In genomic region chr5:96651948-96652753, GRCh38 we compare ENCODE assay signal across 8 cellular contexts. TPM values are rescaled to one million over a fixed set of nuclear protein-coding genes. Genes with fewer than 3 reads are reported as not detected.
DNase-seq lines count a peak whose midpoint lies in the region; ATAC-seq, FAIRE-seq and TF ChIP-seq lines count a peak whose summit lies in the region.

No MANE protein-coding gene starts in this region.

- H3K27ac ChIP-seq in cardiac muscle cell (no peak overlapping the region), endothelial cell of umbilical vein (ENCODE audit: insufficient read depth, low read depth, low read length) (no peak overlapping the region), transverse colon (no peak overlapping the region), spleen (no peak overlapping the region)

- no peak for TF ChIP-seq EP300 in transverse colon (IDR thresholded peaks at IDR 0.05; ENCODE audit: low read depth)

- CTCF ChIA-PET in endothelial cell of umbilical vein (lab: Charles Lee): interaction anchor here (1.4 kb wide), 1 partner anchor 38 kb away, joined by 5 read pairs; no protein-coding TSS in a partner anchor

- DNase-seq in cardiac muscle cell (ENCODE audit: low read depth in 1 of 2, low spot score in 1 of 2): no peak
- DNase-seq in cardiac septum (ENCODE audit: low spot score): no peak
- peak; percentile 99 for DNase-seq in NCI-H69 (lab: John Stamatoyannopoulos, UW)
- DNase-seq in endothelial cell of umbilical vein (ENCODE audit: low read depth, low spot score): no peak
- DNase-seq in transverse colon: no peak
- DNase-seq in NCI-H2227 (lab: John Stamatoyannopoulos, UW; ENCODE audit: unreplicated experiment): no peak
- DNase-seq in spleen: no peak

- no peak for TF ChIP-seq POLR2A in endothelial cell of umbilical vein (IDR thresholded peaks at IDR 0.05; ENCODE audit: low read depth, low read length)
- TF ChIP-seq POLR2A in transverse colon (IDR thresholded peaks at IDR 0.05): no peak
- no peak for TF ChIP-seq POLR2A in spleen (IDR thresholded peaks at IDR 0.05)

- H3K36me3 ChIP-seq in cardiac muscle cell (no peaks in the 10 kb centered on the region), endothelial cell of umbilical vein (ENCODE audit: control insufficient read depth in 2 of 2, extremely low read depth in 1 of 2, insufficient read depth in 2 of 2, low read length in 2 of 2) (no peaks in the 10 kb centered on the region), transverse colon (no peaks in the 10 kb centered on the region), spleen (no peaks in the 10 kb centered on the region)

- POLR2A ChIA-PET in endothelial cell of umbilical vein (lab: Charles Lee): no interaction called here

- no peak overlapping the region for H3K4me2 ChIP-seq in endothelial cell of umbilical vein (ENCODE audit: insufficient read depth, low read length)

- 70 to 71% methylated on average over 2 to 4 of the region's 4 CpGs for WGBS in transverse colon (ENCODE audit: low coverage in 1 of 2), 2 donors
- 67 to 83% (median 81%) methylated on average over 4 of the region's 4 CpGs for WGBS in spleen, 5 donors

- TF ChIP-seq CTCF in cardiac muscle cell (IDR thresholded peaks at IDR 0.05; ENCODE audit: low read depth, low read length): peak; percentile 39
- peak; percentile 12 to 28 for TF ChIP-seq CTCF in endothelial cell of umbilical vein (IDR thresholded peaks at IDR 0.05; ENCODE audit: extremely low read depth in 1 of 2, insufficient read depth in 1 of 2, low read depth in 1 of 2, low read length in 2 of 2)
- peak in 4 of 5 experiments; percentile 25 to 37 (median 32) for TF ChIP-seq CTCF in transverse colon (IDR thresholded peaks at IDR 0.05)
- peak in 3 of 11 experiments; percentile 10 to 28 (median 20) for TF ChIP-seq CTCF in spleen (IDR thresholded peaks at IDR 0.05 in 8 of 11, conservative IDR thresholded peaks at IDR 0.05 in 3 of 11)

- H3K4me3 ChIP-seq in cardiac muscle cell (no peak overlapping the region), endothelial cell of umbilical vein (replicated peaks in 1 of 3; ENCODE audit: insufficient read depth in 1 of 3, low read depth in 1 of 3, low read length in 3 of 3) (no peak overlapping the region), transverse colon (no peak overlapping the region), spleen (no peak overlapping the region)

- H4K20me1 ChIP-seq in endothelial cell of umbilical vein (replicated peaks; ENCODE audit: control insufficient read depth, extremely low read depth, insufficient read depth, low read length): no peaks in the 10 kb centered on the region

- no peak for FAIRE-seq in endothelial cell of umbilical vein (lab: Jason Lieb, UNC)

- in situ Hi-C loops in transverse colon (cut with MboI; ENCODE audit: low pct_ligation_motif_present in 1 of 4, low pct_unique_long_range_greater_than_20kb in 1 of 4, low sequenced_read_pairs in 3 of 4): no loop called here

- H3K79me2 ChIP-seq in endothelial cell of umbilical vein (ENCODE audit: control insufficient read depth, insufficient read depth, low read length): no peaks in the 10 kb centered on the region

- dilution Hi-C loops in endothelial cell of umbilical vein (cut with MboI; ENCODE audit: extremely low pct_ligation_motif_present, low sequenced_read_pairs): no loop called here

- no TSS peak for BruUV-seq in endothelial cell of umbilical vein (replicated peaks; lab: Mats Ljungman, UMichigan)

- H3K27me3 ChIP-seq in cardiac muscle cell: no peaks in the 10 kb centered on the region
- no peaks in the 10 kb centered on the region for H3K27me3 ChIP-seq in endothelial cell of umbilical vein (ENCODE audit: control insufficient read depth in 2 of 2, insufficient read depth in 2 of 2, low read length in 2 of 2)
- H3K27me3 ChIP-seq in transverse colon: no peaks in the 10 kb centered on the region
- H3K27me3 ChIP-seq in spleen (replicated peaks in 1 of 7): peaks cover 0 to 12% (median 0%) of the 10 kb centered on the region in 7 donors

- H2AFZ ChIP-seq in endothelial cell of umbilical vein (ENCODE audit: low read depth, low read length): no peak overlapping the region

- H3K9me3 ChIP-seq in cardiac muscle cell (ENCODE audit: low read depth): no peaks in the 10 kb centered on the region
- no peaks in the 10 kb centered on the region for H3K9me3 ChIP-seq in endothelial cell of umbilical vein (replicated peaks; ENCODE audit: control insufficient read depth, insufficient read depth, low read length)
- no peaks in the 10 kb centered on the region for H3K9me3 ChIP-seq in transverse colon
- no peaks in the 10 kb centered on the region for H3K9me3 ChIP-seq in spleen

- H3K9ac ChIP-seq in endothelial cell of umbilical vein (replicated peaks; ENCODE audit: extremely low read depth, insufficient read depth, low read length): no peak overlapping the region

- intact Hi-C loops in cardiac septum (cut with DNase I): no loop called here
- intact Hi-C loops in endothelial cell of umbilical vein (cut with micrococcal nuclease): no loop called here
- intact Hi-C loops in transverse colon (cut with DNase I; ENCODE audit: low total_unique reads): no loop called here
- intact Hi-C loops in spleen (cut with DNase I; ENCODE audit: low total_unique reads): no loop called here

- H3K9me1 ChIP-seq in endothelial cell of umbilical vein (replicated peaks; ENCODE audit: control insufficient read depth, extremely low read depth, insufficient read depth, low read length): no peaks in the 10 kb centered on the region

- no peak for ATAC-seq in GM21619 (IDR thresholded peaks at IDR 0.05; ENCODE audit: unreplicated experiment)

- no peaks in the 10 kb centered on the region for H3K4me1 ChIP-seq in cardiac muscle cell (ENCODE audit: low read depth)
- peaks cover 15% of the 10 kb centered on the region for H3K4me1 ChIP-seq in endothelial cell of umbilical vein (ENCODE audit: control insufficient read depth, extremely low read depth, insufficient read depth, low read length)
- H3K4me1 ChIP-seq in transverse colon: peaks cover 4 to 57% (median 33%) of the 10 kb centered on the region in 4 donors
- peaks cover 0 to 54% (median 9%) of the 10 kb centered on the region in 6 donors for H3K4me1 ChIP-seq in spleen

TF ChIP-seq in endothelial cell of umbilical vein, 7 proteins besides CTCF, POLR2A, EP300 and RAD21:
- TF ChIP-seq FOS (IDR thresholded peaks at IDR 0.05; ENCODE audit: borderline replicate concordance, insufficient read depth, low read length) (no peak), MYC (IDR thresholded peaks at IDR 0.05; ENCODE audit: low read depth, low read length) (no peak), JUN (IDR thresholded peaks at IDR 0.05; ENCODE audit: borderline replicate concordance, insufficient read depth, insufficient read length, low read depth) (no peak), EZH2 (IDR thresholded peaks at IDR 0.05; ENCODE audit: borderline replicate concordance, low read depth, low read length, severe bottlenecking) (no peak), GATA2 (IDR thresholded peaks at IDR 0.05; ENCODE audit: insufficient read depth, insufficient read length, low read depth, low read length) (no peak)

RNA-seq across cellular contexts. Expression of gene CAST, which starts 10.0 kb away (rescaled TPM):
- total RNA-seq in cardiac muscle cell (83.0 and 101 TPM in 2 replicates), cardiac septum (449 TPM), endothelial cell of umbilical vein (172 and 194 TPM in 2 replicates), transverse colon (100 to 1,000 TPM; 237 to 556 (median 335) TPM), spleen (100 to 1,000 TPM; 158 to 233 (median 197) TPM)
- polyA plus RNA-seq in cardiac muscle cell (85.2 and 94.5 TPM in 2 replicates), endothelial cell of umbilical vein (20.8 and 33.7 TPM in 2 replicates), spleen (10 to 100 TPM; 30.0 to 48.3 (median 30.4) TPM)
- polyA plus RNA-seq in endothelial cell of umbilical vein (2011; cell fraction: cytosol; rRNA removed): 72.2 and 79.1 TPM in 2 replicates
- polyA plus RNA-seq in endothelial cell of umbilical vein (2011; cell fraction: nucleus; rRNA removed): 111 and 150 TPM in 2 replicates
- polyA plus RNA-seq in endothelial cell of umbilical vein (2012): 108 and 138 TPM in 2 replicates
- polyA minus RNA-seq in endothelial cell of umbilical vein: 47.1 and 55.6 TPM in 2 replicates
- polyA minus RNA-seq in endothelial cell of umbilical vein (2011; cell fraction: cytosol; rRNA and poly(A)+ RNA removed): 86.2 TPM
- 166 and 205 TPM in 2 replicates for polyA minus RNA-seq in endothelial cell of umbilical vein (2011; cell fraction: nucleus; rRNA and poly(A)+ RNA removed)
